8 cellular contexts compared by ENCODE assay signal in the genomic region with DNA sequence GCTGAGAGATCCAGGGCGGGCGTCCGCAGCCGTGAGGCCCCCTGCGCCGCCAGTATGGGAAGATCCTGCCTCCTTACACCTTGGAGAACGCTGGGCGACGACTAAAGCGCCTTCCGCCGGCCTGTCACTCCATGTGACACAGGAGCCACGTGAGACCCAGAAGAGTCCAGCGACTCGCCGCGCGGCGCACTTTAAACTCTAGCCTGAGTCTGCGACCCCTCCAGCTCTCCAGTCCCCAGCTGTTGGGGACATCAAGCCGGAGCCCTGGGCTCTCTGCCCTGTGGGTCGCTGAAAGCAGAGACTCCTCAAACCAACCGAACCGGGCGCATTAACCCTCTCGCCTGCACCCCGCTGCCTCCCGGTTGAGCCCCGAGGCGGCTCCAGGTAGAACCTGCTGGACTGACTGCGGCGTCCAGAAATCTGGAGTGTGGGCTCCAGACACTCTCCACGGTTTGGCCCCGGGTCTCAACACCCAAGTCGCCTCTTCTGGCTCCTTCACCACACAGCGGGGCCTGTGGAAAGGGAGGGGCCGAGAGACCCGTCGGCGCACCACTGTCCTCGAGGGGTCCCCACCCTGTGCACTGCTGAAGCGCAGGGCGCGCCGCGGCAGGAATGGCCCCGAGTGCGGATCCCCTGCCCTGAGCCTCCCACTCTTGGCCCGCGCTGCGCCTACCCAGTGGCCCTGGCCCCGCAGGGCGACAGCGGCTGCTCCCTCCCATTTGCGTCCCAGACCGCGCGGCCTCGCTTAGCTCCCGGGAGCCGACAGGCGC. TPM values are rescaled to one million over a fixed set of nuclear protein-coding genes. Genes with fewer than 3 reads are reported as not detected.
DNase-seq lines count a peak whose midpoint lies in the region; ATAC-seq lines count a peak whose summit lies in the region.

No MANE protein-coding gene starts in this region.

- no peaks in the 10 kb centered on the region for H3K9me3 ChIP-seq in CD8-positive, alpha-beta memory T cell (ENCODE audit: low read length)

- intact Hi-C loops in cardiac septum (cut with DNase I) (loop anchor here (10.0 kb wide), 1 partner anchor 738 kb away; no protein-coding TSS in a partner anchor), posterior cingulate gyrus (cut with DNase I) (loop anchor here (5.0 kb wide), 1 partner anchor 625 kb away; no protein-coding TSS in a partner anchor)

- peaks cover 0 to 5% (median 0%) of the 10 kb centered on the region in 5 donors for H3K9me3 Mint-ChIP-seq in CD8-positive, alpha-beta memory T cell
- H3K9me3 Mint-ChIP-seq in activated CD8-positive, alpha-beta T cell treated with anti-CD3 and anti-CD28 coated beads, Interleukin-2, amount 10 ng/mL, durations not matched to agents 7 days and 5 days (ENCODE audit: insufficient read depth), result no peaks in the 10 kb centered on the region

- no peaks in the 10 kb centered on the region for H3K27me3 ChIP-seq in CD8-positive, alpha-beta memory T cell (ENCODE audit: insufficient read depth, low read length, poor library complexity, severe bottlenecking)

- POLR2A ChIA-PET in CD8-positive, alpha-beta memory T cell (lab: Charles Lee), result interaction anchor here (2.0 to 4.3 kb wide), 3 partner anchors 72 to 485 kb away, joined by 14 to 18 read pairs (median 15); no protein-coding TSS in a partner anchor
- POLR2A ChIA-PET in activated CD8-positive, alpha-beta T cell treated with anti-CD3 and anti-CD28 coated beads, Interleukin-2, amount 10 ng/mL, durations not matched to agents 7 days and 5 days (lab: Charles Lee), result no interaction called here

- no peak for ATAC-seq in activated CD8-positive, alpha-beta T cell treated with anti-CD3 and anti-CD28 coated beads, Interleukin-2, amount 10 ng/mL, durations not matched to agents 7 days and 5 days
- ATAC-seq in HG03196 (IDR thresholded peaks at IDR 0.05; ENCODE audit: unreplicated experiment), result no peak

- H3K4me3 ChIP-seq in CD8-positive, alpha-beta memory T cell (ENCODE audit: low read length), result peak overlapping the region; percentile 96

- DNase-seq in CD8-positive, alpha-beta memory T cell, result peak in 2 of 5 donors; percentile 6 to 14
- DNase-seq in activated CD8-positive, alpha-beta T cell treated with anti-CD3 and anti-CD28 coated beads, Interleukin-2, amount 10 ng/mL, durations not matched to agents 7 days and 5 days, result peak; percentile 50
- peak; percentile 77 for DNase-seq in cardiac septum (ENCODE audit: low spot score)
- peak in 9 of 10 donors; percentile 51 to 92 (median 65) for DNase-seq in posterior cingulate gyrus
- DNase-seq in NCI-H774 (lab: John Stamatoyannopoulos, UW), result no peak
- no peak for DNase-seq in NCI-H446 (lab: John Stamatoyannopoulos, UW)
- DNase-seq in DMS53 (lab: John Stamatoyannopoulos, UW), result no peak

- H3K36me3 ChIP-seq in CD8-positive, alpha-beta memory T cell (ENCODE audit: insufficient read depth, low read length), result no peaks in the 10 kb centered on the region

- H3K4me1 Mint-ChIP-seq in CD8-positive, alpha-beta memory T cell, result peaks cover 31 to 36% (median 32%) of the 10 kb centered on the region in 3 donors
- H3K4me1 Mint-ChIP-seq in activated CD8-positive, alpha-beta T cell treated with anti-CD3 and anti-CD28 coated beads, Interleukin-2, amount 10 ng/mL, durations not matched to agents 7 days and 5 days (ENCODE audit: low read depth), result peaks cover 45% of the 10 kb centered on the region

- H3K4me1 ChIP-seq in CD8-positive, alpha-beta memory T cell (ENCODE audit: insufficient read depth, low read length), result peaks cover 22% of the 10 kb centered on the region

- no peak overlapping the region for H3K27ac ChIP-seq in CD8-positive, alpha-beta memory T cell (ENCODE audit: low read depth, low read length)

- H3K27ac Mint-ChIP-seq in CD8-positive, alpha-beta memory T cell, result peak overlapping the region in 1 of 8 donors; percentile 95
- H3K27ac Mint-ChIP-seq in activated CD8-positive, alpha-beta T cell treated with anti-CD3 and anti-CD28 coated beads, Interleukin-2, amount 10 ng/mL, durations not matched to agents 7 days and 5 days, result no peak overlapping the region

- peaks cover 0 to 19% (median 0%) of the 10 kb centered on the region in 3 donors for H3K36me3 Mint-ChIP-seq in CD8-positive, alpha-beta memory T cell
- H3K36me3 Mint-ChIP-seq in activated CD8-positive, alpha-beta T cell treated with anti-CD3 and anti-CD28 coated beads, Interleukin-2, amount 10 ng/mL, durations not matched to agents 7 days and 5 days (ENCODE audit: low read depth), result peaks cover 23% of the 10 kb centered on the region

- CTCF ChIA-PET in CD8-positive, alpha-beta memory T cell (lab: Charles Lee), result interaction anchor here (1.2 to 2.7 kb wide), 6 partner anchors 13 to 494 kb away, joined by 3 to 14 read pairs (median 7); no protein-coding TSS in a partner anchor
- CTCF ChIA-PET in activated CD8-positive, alpha-beta T cell treated with anti-CD3 and anti-CD28 coated beads, Interleukin-2, amount 10 ng/mL, durations not matched to agents 7 days and 5 days (lab: Charles Lee), result interaction anchor here (1.0 to 5.9 kb wide), 9 partner anchors 11 to 494 kb away, joined by 3 to 63 read pairs (median 6); no protein-coding TSS in a partner anchor

- H3K4me3 Mint-ChIP-seq in CD8-positive, alpha-beta memory T cell, result peak overlapping the region; percentile 76 to 99 (median 98)
- peak overlapping the region; percentile 51 for H3K4me3 Mint-ChIP-seq in activated CD8-positive, alpha-beta T cell treated with anti-CD3 and anti-CD28 coated beads, Interleukin-2, amount 10 ng/mL, durations not matched to agents 7 days and 5 days

- H3K27me3 Mint-ChIP-seq in CD8-positive, alpha-beta memory T cell, result peaks cover 0 to 8% of the 10 kb centered on the region in 2 donors
- peaks cover 16% of the 10 kb centered on the region for H3K27me3 Mint-ChIP-seq in activated CD8-positive, alpha-beta T cell treated with anti-CD3 and anti-CD28 coated beads, Interleukin-2, amount 10 ng/mL, durations not matched to agents 7 days and 5 days (ENCODE audit: low read depth)

RNA-seq across cellular contexts. Expression of a gene that starts 1.8 kb away (rescaled TPM):
- total RNA-seq in CD8-positive, alpha-beta memory T cell, result 10 to 100 TPM; 17.4 to 18.3 TPM
- 4.9 TPM for polyA plus RNA-seq in CD8-positive, alpha-beta memory T cell
- total RNA-seq in activated CD8-positive, alpha-beta T cell treated with anti-CD3 and anti-CD28 coated beads, Interleukin-2, amount 10 ng/mL, durations not matched to agents 7 days and 5 days, result 10 to 100 TPM; 63.1 to 63.2 TPM
- 14.2 TPM for total RNA-seq in cardiac septum

Comparison
In these comparisons a context has a peak if more than half of its experiments do, and no peak if none do; other contexts are left out.
1. DNase-seq: peak in activated CD8-positive, alpha-beta T cell treated with anti-CD3 and anti-CD28 coated beads, Interleukin-2, amount 10 ng/mL, durations not matched to agents 7 days and 5 days (single experiment), cardiac septum (single experiment) and posterior cingulate gyrus (9 of 10); none in NCI-H774 (single experiment), NCI-H446 (0 of 2) and DMS53 (single experiment).